In genomic region chr2:40299173-40299572, GRCh38 we compare ENCODE assay signal across 26 cellular contexts.
A peak's percentile ranks its signal among the peaks of the same experiment; 100 is the strongest.
DNase-seq lines count a peak whose midpoint lies in the region; ATAC-seq, FAIRE-seq and TF ChIP-seq lines count a peak whose summit lies in the region.
"Had no signal": no experiment of that assay in that cellular context is flagged by ENCODE, and none has a peak within 500 bp of the region (broad histone marks: within the 10 kb centered on the region; RNA-seq: fewer than 3 reads in every experiment).

No MANE protein-coding gene starts in this region.

- no peak overlapping the region for H3K18ac ChIP-seq in mesendoderm (ENCODE audit: low read length)

- intact Hi-C loops in heart left ventricle (cut with DNase I): no loop called here
- intact Hi-C loops in posterior cingulate gyrus (cut with DNase I): no loop called here

- H3K9me3 Mint-ChIP-seq in activated T-cell treated with anti-CD3 and anti-CD28 coated beads, Interleukin-2, amount 50 U/mL, for 24 hours: no peaks in the 10 kb centered on the region
- H3K9me3 Mint-ChIP-seq: CD14-positive monocyte; CD4-positive, CD25-positive, alpha-beta regulatory T cell had no signal

- H3K79me2 ChIP-seq in mesendoderm (ENCODE audit: control insufficient read depth, insufficient read depth, low read length): no peaks in the 10 kb centered on the region

- no peak overlapping the region for H2BK15ac ChIP-seq in mesendoderm (replicated peaks; ENCODE audit: low read depth)

- no peak overlapping the region for H3K23ac ChIP-seq in mesendoderm (ENCODE audit: low read length)

- H3K9ac ChIP-seq in mesendoderm (ENCODE audit: low read length): no peak overlapping the region
- H3K9ac ChIP-seq: BLaER1 had no signal

- H2BK5ac ChIP-seq in mesendoderm (ENCODE audit: low read length): no peak overlapping the region

- H3K4me3 ChIP-seq in cardiac muscle cell (no peak overlapping the region), heart left ventricle (no peak overlapping the region), A549 (no peak overlapping the region), mesendoderm (ENCODE audit: low read length) (no peak overlapping the region)
- H3K4me3 ChIP-seq: BLaER1, GM12878 had no signal

- TF ChIP-seq RAD21 in A549 (conservative IDR thresholded peaks at IDR 0.05 in 1 of 2, IDR thresholded peaks at IDR 0.05 in 1 of 2): no peak

- no peak for DNase-seq in cardiac muscle cell (ENCODE audit: low read depth in 1 of 2, low spot score in 1 of 2)
- no peak for DNase-seq in heart left ventricle
- DNase-seq in A549 (ENCODE audit: low read depth in 1 of 2, low spot score in 1 of 2): no peak
- no peak for DNase-seq in mesendoderm
- DNase-seq in activated T-cell treated with anti-CD3 and anti-CD28 coated beads, Interleukin-2, amount 50 U/mL, for 24 hours: no peak
- no peak for DNase-seq in posterior cingulate gyrus
- DNase-seq: ACHN; BE2C; C1 segment of cervical spinal cord; CD4-positive, alpha-beta memory T cell; CD4-positive, CD25-positive, alpha-beta regulatory T cell; CD8-positive, alpha-beta memory T cell; COR-L47; DMS 273 treated with DMSO at 0.1 percent for 48 hours; DMS153; DMS53; DMS79; DND-41; EL; GDM1 had no signal

- H3K27me3 Mint-ChIP-seq in activated T-cell treated with anti-CD3 and anti-CD28 coated beads, Interleukin-2, amount 50 U/mL, for 24 hours: no peaks in the 10 kb centered on the region
- H3K27me3 Mint-ChIP-seq: CD4-positive, alpha-beta memory T cell; CD4-positive, CD25-positive, alpha-beta regulatory T cell; CD8-positive, alpha-beta memory T cell had no signal

- H3K56ac ChIP-seq in mesendoderm (ENCODE audit: low read length): no peak overlapping the region

- ATAC-seq in heart left ventricle (no peak), A549 (no peak)
- ATAC-seq: GM12878 had no signal

- no peaks in the 10 kb centered on the region for H3K79me1 ChIP-seq in mesendoderm (ENCODE audit: low read length)

- WGBS in heart left ventricle, 4 donors: 41 to 75% (median 60%) methylated on average over 1 of the region's 1 CpG
- WGBS in A549 (ENCODE audit: missing lambda C conversion rate): 10% methylated on average over 1 of the region's 1 CpG
- no CpG with 5 or more reads among the region's 1 CpG for WGBS in mesendoderm (ENCODE audit: extremely low coverage, insufficient coverage, low lambda C conversion rate)

- no peaks in the 10 kb centered on the region for H3K36me3 Mint-ChIP-seq in activated T-cell treated with anti-CD3 and anti-CD28 coated beads, Interleukin-2, amount 50 U/mL, for 24 hours (ENCODE audit: low read depth)
- H3K36me3 Mint-ChIP-seq: CD4-positive, alpha-beta memory T cell; CD4-positive, CD25-positive, alpha-beta regulatory T cell; CD8-positive, alpha-beta memory T cell had no signal

- H2BK120ac ChIP-seq in mesendoderm (ENCODE audit: low read depth, low read length): no peak overlapping the region

- no peak for TF ChIP-seq POLR2A in heart left ventricle (IDR thresholded peaks at IDR 0.05)
- no peak for TF ChIP-seq POLR2A in A549 (IDR thresholded peaks at IDR 0.05; ENCODE audit: low read length)

- CTCF ChIA-PET in A549 (lab: Yijun Ruan, JAX): no interaction called here

- H3K9me3 ChIP-seq in cardiac muscle cell (ENCODE audit: low read depth) (no peaks in the 10 kb centered on the region), heart left ventricle (no peaks in the 10 kb centered on the region), A549 (no peaks in the 10 kb centered on the region)
- H3K9me3 ChIP-seq: BE2C, BLaER1 had no signal

- POLR2A ChIA-PET in A549 (lab: Yijun Ruan, JAX): no interaction called here

- no peak for TF ChIP-seq EP300 in A549 (IDR thresholded peaks at IDR 0.05)

- no peak overlapping the region for H4K8ac ChIP-seq in mesendoderm (ENCODE audit: low read depth, low read length)

- peak overlapping the region; percentile 6 for H3K27ac ChIP-seq in cardiac muscle cell
- H3K27ac ChIP-seq in heart left ventricle: no peak overlapping the region
- no peak overlapping the region for H3K27ac ChIP-seq in A549
- H3K27ac ChIP-seq in mesendoderm (ENCODE audit: low read depth, low read length): peak overlapping the region; percentile 47
- H3K27ac ChIP-seq: 22Rv1, BLaER1 had no signal

- H2AK5ac ChIP-seq in mesendoderm (ENCODE audit: low read length): no peak overlapping the region

- H3K4ac ChIP-seq in mesendoderm (ENCODE audit: low read depth, low read length): no peak overlapping the region

- H3K4me3 Mint-ChIP-seq in activated T-cell treated with anti-CD3 and anti-CD28 coated beads, Interleukin-2, amount 50 U/mL, for 24 hours: no peak overlapping the region
- H3K4me3 Mint-ChIP-seq: CD14-positive monocyte; CD4-positive, CD25-positive, alpha-beta regulatory T cell; CD8-positive, alpha-beta memory T cell had no signal

- no peaks in the 10 kb centered on the region for H3K4me1 Mint-ChIP-seq in activated T-cell treated with anti-CD3 and anti-CD28 coated beads, Interleukin-2, amount 50 U/mL, for 24 hours (ENCODE audit: low read depth)
- H3K4me1 Mint-ChIP-seq: CD14-positive monocyte; CD4-positive, alpha-beta memory T cell; CD4-positive, CD25-positive, alpha-beta regulatory T cell; CD8-positive, alpha-beta memory T cell had no signal

- TF ChIP-seq CTCF in cardiac muscle cell (IDR thresholded peaks at IDR 0.05; ENCODE audit: low read depth, low read length) (no peak), heart left ventricle (IDR thresholded peaks at IDR 0.05) (no peak), A549 (IDR thresholded peaks at IDR 0.05) (no peak)

- H3K27me3 ChIP-seq in cardiac muscle cell (no peaks in the 10 kb centered on the region), heart left ventricle (no peaks in the 10 kb centered on the region), mesendoderm (ENCODE audit: insufficient read depth, low read length, poor library complexity) (no peaks in the 10 kb centered on the region)
- H3K27me3 ChIP-seq: BE2C, BLaER1 had no signal

- H3K36me3 ChIP-seq in cardiac muscle cell (peaks cover 3% of the 10 kb centered on the region), heart left ventricle (no peaks in the 10 kb centered on the region), mesendoderm (ENCODE audit: control insufficient read depth, insufficient read depth, low read length) (no peaks in the 10 kb centered on the region)
- H3K36me3 ChIP-seq: BE2C, BLaER1 had no signal

- no peak overlapping the region for H4K5ac ChIP-seq in mesendoderm (ENCODE audit: low read length)

- no peak overlapping the region for H3K27ac Mint-ChIP-seq in activated T-cell treated with anti-CD3 and anti-CD28 coated beads, Interleukin-2, amount 50 U/mL, for 24 hours
- H3K27ac Mint-ChIP-seq: CD14-positive monocyte; CD4-positive, CD25-positive, alpha-beta regulatory T cell; CD8-positive, alpha-beta memory T cell had no signal

- FAIRE-seq in A549 (lab: Jason Lieb, UNC): no peak
- FAIRE-seq: GM12878, GM12892, GM18507 had no signal

- H3K4me2 ChIP-seq in A549 (no peak overlapping the region), mesendoderm (ENCODE audit: low read length) (no peak overlapping the region)
- H3K4me2 ChIP-seq: BLaER1 had no signal

- peaks cover 21% of the 10 kb centered on the region for H3K4me1 ChIP-seq in cardiac muscle cell (ENCODE audit: low read depth)
- H3K4me1 ChIP-seq in heart left ventricle: peaks cover 0 to 26% (median 9%) of the 10 kb centered on the region in 12 donors
- no peaks in the 10 kb centered on the region for H3K4me1 ChIP-seq in A549
- H3K4me1 ChIP-seq in mesendoderm (ENCODE audit: control insufficient read depth, low read depth, low read length): peaks cover 7% of the 10 kb centered on the region
- H3K4me1 ChIP-seq: BE2C had no signal

TF ChIP-seq in A549, 52 proteins besides CTCF, POLR2A, EP300 and RAD21:
- TF ChIP-seq NFE2L2 (conservative IDR thresholded peaks at IDR 0.05; ENCODE audit: low read length): no peak
- TF ChIP-seq MAFK (IDR thresholded peaks at IDR 0.05; ENCODE audit: partially characterized antibody): peak; percentile 35
- no peak for TF ChIP-seq ZFP36 (IDR thresholded peaks at IDR 0.05; ENCODE audit: borderline replicate concordance, partially characterized antibody)
- TF ChIP-seq RARB (CRISPR knock-in tag; IDR thresholded peaks at IDR 0.05): no peak
- TF ChIP-seq CHD4 (IDR thresholded peaks at IDR 0.05; ENCODE audit: borderline replicate concordance): no peak
- no peak for TF ChIP-seq POLR2AphosphoS2 (conservative IDR thresholded peaks at IDR 0.05; ENCODE audit: low read length)
- TF ChIP-seq EHF (CRISPR knock-in tag; IDR thresholded peaks at IDR 0.05): no peak
- no peak for TF ChIP-seq KDM5A (IDR thresholded peaks at IDR 0.05)

Comparison
In these comparisons a context has a peak if more than half of its experiments do, and no peak if none do; other contexts are left out.
1. H3K27ac ChIP-seq: peak in cardiac muscle cell (single experiment) and mesendoderm (single experiment); none in heart left ventricle (0 of 12) and A549 (0 of 2).